In genomic region chr4:8961388-8961787, GRCh38 we compare ENCODE assay signal across 8 cellular contexts.
DNase-seq lines count a peak whose midpoint lies in the region; ATAC-seq and TF ChIP-seq lines count a peak whose summit lies in the region.
"Not testable (repeated sequence)": the region's sequence is repeated elsewhere in the genome, so short reads cannot be mapped to it uniquely, and the experiment has no call there.

No MANE protein-coding gene starts in this region.

- peaks cover 55% of the 10 kb centered on the region for H3K27me3 Mint-ChIP-seq in stimulated activated naive CD8-positive, alpha-beta T cell treated with anti-CD3 and anti-CD28 coated beads, Interleukin-15, amount 100 ng/mL, for 72 hours

- H3K4me3 Mint-ChIP-seq in stimulated activated naive CD8-positive, alpha-beta T cell treated with anti-CD3 and anti-CD28 coated beads, Interleukin-15, amount 100 ng/mL, for 72 hours, result not testable (repeated sequence)

- DNase-seq in DMS79 treated with DMSO at 0.1 percent for 48 hours (lab: John Stamatoyannopoulos, UW) (peak; percentile 33), Karpas-422 (peak; percentile 86), Peyer's patch (peak in 2 of 3 donors; percentile 66 to 70), choroid plexus epithelial cell (ENCODE audit: low read depth) (peak; percentile 8), iPS DF 4.7 (ENCODE audit: extremely low read depth, low spot score) (peak; percentile 22), pons (ENCODE audit: low spot score) (peak; percentile 42)
- DNase-seq in activated CD8-positive, alpha-beta memory T cell treated with anti-CD3 and anti-CD28 coated beads for 24 hours, result peak; percentile 73
- DNase-seq in stimulated activated naive CD8-positive, alpha-beta T cell treated with anti-CD3 and anti-CD28 coated beads, Interleukin-15, amount 100 ng/mL, for 72 hours, result peak; percentile 52 to 59

- H2AFZ ChIP-seq in Karpas-422 (ENCODE audit: low read length), result not testable (repeated sequence)

- H4K20me1 ChIP-seq in Karpas-422 (ENCODE audit: insufficient read depth, low read depth, low read length), result not testable (repeated sequence)

- not testable (repeated sequence) for H3K4me1 ChIP-seq in Karpas-422 (ENCODE audit: low read length)
- peaks cover 0 to 10% (median 0%) of the 10 kb centered on the region in 4 donors for H3K4me1 ChIP-seq in Peyer's patch

- not testable (repeated sequence) for H3K27me3 ChIP-seq in Karpas-422 (ENCODE audit: low read length); Peyer's patch

- TF ChIP-seq CTCF in Peyer's patch (IDR thresholded peaks at IDR 0.05) (peak in 4 of 6 experiments; percentile 13 to 50 (median 46)), choroid plexus epithelial cell (conservative IDR thresholded peaks at IDR 0.05; ENCODE audit: low read depth, low read length) (peak; percentile 35)

- not testable (repeated sequence) for H3K36me3 ChIP-seq in Karpas-422 (ENCODE audit: insufficient read depth, low read length); Peyer's patch

- H3K27ac Mint-ChIP-seq in stimulated activated naive CD8-positive, alpha-beta T cell treated with anti-CD3 and anti-CD28 coated beads, Interleukin-15, amount 100 ng/mL, for 72 hours, result not testable (repeated sequence)

- H3K4me3 ChIP-seq in Karpas-422 (ENCODE audit: low read length); Peyer's patch; choroid plexus epithelial cell (ENCODE audit: low read depth, low read length): not testable (repeated sequence)

- H3K4me1 Mint-ChIP-seq in stimulated activated naive CD8-positive, alpha-beta T cell treated with anti-CD3 and anti-CD28 coated beads, Interleukin-15, amount 100 ng/mL, for 72 hours, result peaks cover 11% of the 10 kb centered on the region

- ATAC-seq in stimulated activated naive CD8-positive, alpha-beta T cell treated with anti-CD3 and anti-CD28 coated beads, Interleukin-15, amount 100 ng/mL, for 72 hours, result not testable (repeated sequence)

- H3K27ac ChIP-seq in Karpas-422 (ENCODE audit: low read length); Peyer's patch: not testable (repeated sequence)

- H3K9me3 ChIP-seq in Karpas-422 (ENCODE audit: low read length); Peyer's patch: not testable (repeated sequence)

- TF ChIP-seq POLR2A in Peyer's patch (IDR thresholded peaks at IDR 0.05), result not testable (repeated sequence)

- not testable (repeated sequence) for H3K9me3 Mint-ChIP-seq in stimulated activated naive CD8-positive, alpha-beta T cell treated with anti-CD3 and anti-CD28 coated beads, Interleukin-15, amount 100 ng/mL, for 72 hours

- H3K4me2 ChIP-seq in Karpas-422 (ENCODE audit: low read depth, low read length, poor library complexity, severe bottlenecking), result not testable (repeated sequence)

- not testable (repeated sequence) for H3K9ac ChIP-seq in Karpas-422 (ENCODE audit: low read length)

- not testable (repeated sequence) for H3K9me2 ChIP-seq in Karpas-422 (replicated peaks; ENCODE audit: insufficient read depth, low read length)

- H3K79me2 ChIP-seq in Karpas-422 (ENCODE audit: low read length), result not testable (repeated sequence)

Comparison
In these comparisons a context has a peak if more than half of its experiments do, and no peak if none do; other contexts are left out.
1. DNase-seq: peak in every context shown above with its lines; median percentile 86 in Karpas-422; 73 in activated CD8-positive, alpha-beta memory T cell treated with anti-CD3 and anti-CD28 coated beads for 24 hours; 68 in Peyer's patch; 56 in stimulated activated naive CD8-positive, alpha-beta T cell treated with anti-CD3 and anti-CD28 coated beads, Interleukin-15, amount 100 ng/mL, for 72 hours; 42 in pons; 33 in DMS79 treated with DMSO at 0.1 percent for 48 hours; 22 in iPS DF 4.7; 8 in choroid plexus epithelial cell.